22 cellular contexts compared by ENCODE assay signal in the genomic region with DNA sequence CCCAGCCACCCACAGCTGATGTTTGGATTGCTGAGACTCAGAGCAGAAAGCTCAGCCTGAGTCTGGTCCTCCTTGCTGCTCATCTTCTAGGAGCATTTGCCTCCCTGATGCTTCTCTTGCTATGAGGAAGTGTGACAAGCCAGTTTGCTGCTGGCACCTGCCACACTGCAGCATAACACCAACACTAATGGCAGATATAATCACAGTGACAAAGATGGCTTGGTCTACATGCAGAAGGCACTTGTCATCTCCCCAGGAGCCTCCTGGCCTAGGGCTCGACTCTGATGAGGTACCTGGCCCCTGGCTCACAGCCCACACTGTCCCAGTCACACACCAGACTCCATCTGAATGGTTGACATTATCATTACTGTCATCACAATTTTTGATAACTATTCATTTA. TPM values are rescaled to one million over a fixed set of nuclear protein-coding genes. Genes with fewer than 3 reads are reported as not detected.
DNase-seq lines count a peak whose midpoint lies in the region; TF ChIP-seq lines count a peak whose summit lies in the region.
"Had no signal": no experiment of that assay in that cellular context is flagged by ENCODE, and none has a peak within 500 bp of the region (broad histone marks: within the 10 kb centered on the region; RNA-seq: fewer than 3 reads in every experiment).

No MANE protein-coding gene starts in this region.

- TF ChIP-seq CTCF in right atrium auricular region (IDR thresholded peaks at IDR 0.05), result no peak

- H3K4me3 ChIP-seq in right atrium auricular region (no peak overlapping the region), trophoblast cell (ENCODE audit: low read depth, low read length) (no peak overlapping the region)
- H3K4me3 ChIP-seq: A549; BLaER1 treated with 17β-estradiol and CSF1 and Interleukin-3, amounts not matched to agents 10 nM and 100 nM; GM12878; GM23248 had no signal

- H2BK5ac ChIP-seq in trophoblast cell (ENCODE audit: low read depth, low read length, poor library complexity), result no peak overlapping the region

- H2AK5ac ChIP-seq in trophoblast cell (ENCODE audit: low read length), result no peak overlapping the region

- no peak overlapping the region for H2BK120ac ChIP-seq in trophoblast cell (ENCODE audit: insufficient read depth, low read length, poor library complexity)

- H3K27me3 ChIP-seq in right atrium auricular region (no peaks in the 10 kb centered on the region), trophoblast cell (ENCODE audit: insufficient read depth, low read length) (no peaks in the 10 kb centered on the region)
- H3K27me3 ChIP-seq: BE2C; BLaER1 treated with 17β-estradiol and CSF1 and Interleukin-3, amounts not matched to agents 10 nM and 100 nM had no signal

- H3K9ac ChIP-seq in trophoblast cell (ENCODE audit: low read length), result no peak overlapping the region
- H3K9ac ChIP-seq: BLaER1 treated with 17β-estradiol and CSF1 and Interleukin-3, amounts not matched to agents 10 nM and 100 nM; GM23248 had no signal

- no peak overlapping the region for H4K91ac ChIP-seq in trophoblast cell (ENCODE audit: low read depth, low read length)

- H4K12ac ChIP-seq in trophoblast cell (ENCODE audit: low read depth, low read length), result no peak overlapping the region

- H3K27ac ChIP-seq in right atrium auricular region (no peak overlapping the region), trophoblast cell (ENCODE audit: low read depth, low read length) (no peak overlapping the region)
- H3K27ac ChIP-seq: A549; BLaER1 treated with 17β-estradiol and CSF1 and Interleukin-3, amounts not matched to agents 10 nM and 100 nM; GM23248 had no signal

- DNase-seq in right atrium auricular region (ENCODE audit: low spot score) (peak; percentile 11), cardiac septum (ENCODE audit: low spot score) (no peak), NCI-H69 (lab: John Stamatoyannopoulos, UW) (peak; percentile 3), trophoblast cell (no peak), NCI-H146 treated with DMSO at 0.1 percent for 48 hours (lab: John Stamatoyannopoulos, UW; ENCODE audit: unreplicated experiment) (no peak), iPS-NIHi11 (ENCODE audit: low spot score) (no peak)
- DNase-seq: 8988T; ACHN; AML-193; BE2C; CD4-positive, alpha-beta T cell; CD8-positive, alpha-beta memory T cell; DMS 273 treated with DMSO at 0.1 percent for 48 hours; DMS79; EL; GDM1; GM23248; H7; HCEC 1CT had no signal

- no peaks in the 10 kb centered on the region for H3K79me1 ChIP-seq in trophoblast cell (ENCODE audit: low read length)

- no peak overlapping the region for H3K14ac ChIP-seq in trophoblast cell (ENCODE audit: low read length)

- WGBS in trophoblast cell (ENCODE audit: extremely low coverage, insufficient coverage, insufficient read length), result no CpG with 5 or more reads among the region's 1 CpG

- H3K4me1 ChIP-seq in right atrium auricular region (no peaks in the 10 kb centered on the region), trophoblast cell (ENCODE audit: control insufficient read depth in 1 of 2, insufficient read depth in 2 of 2, low read length in 2 of 2) (no peaks in the 10 kb centered on the region)
- H3K4me1 ChIP-seq: A549; BE2C; BLaER1 treated with 17β-estradiol and CSF1 and Interleukin-3, amounts not matched to agents 10 nM and 100 nM had no signal

- no peak overlapping the region for H3K4ac ChIP-seq in trophoblast cell (ENCODE audit: low read depth, low read length)

- intact Hi-C loops in cardiac septum (cut with DNase I), result no loop called here

- no peak overlapping the region for H2AFZ ChIP-seq in trophoblast cell (ENCODE audit: insufficient read depth, low read length, poor library complexity)
- H2AFZ ChIP-seq: GM23248 had no signal

- no peak overlapping the region for H3K18ac ChIP-seq in trophoblast cell (ENCODE audit: low read length)

- no peaks in the 10 kb centered on the region for H3K9me3 ChIP-seq in right atrium auricular region
- no peaks in the 10 kb centered on the region for H3K9me3 ChIP-seq in trophoblast cell (ENCODE audit: insufficient read depth, low read depth, low read length)
- H3K9me3 ChIP-seq: A549; BE2C; BLaER1 treated with 17β-estradiol and CSF1 and Interleukin-3, amounts not matched to agents 10 nM and 100 nM had no signal

- H2BK12ac ChIP-seq in trophoblast cell (ENCODE audit: low read length), result no peak overlapping the region

- H3K23ac ChIP-seq in trophoblast cell (ENCODE audit: low read length), result peak overlapping the region; percentile 71

- no peaks in the 10 kb centered on the region for H3K79me2 ChIP-seq in trophoblast cell (ENCODE audit: control insufficient read depth, insufficient read depth, low read length, poor library complexity)

- no peak overlapping the region for H3K4me2 ChIP-seq in trophoblast cell (ENCODE audit: low read length)
- H3K4me2 ChIP-seq: A549; BLaER1 treated with 17β-estradiol and CSF1 and Interleukin-3, amounts not matched to agents 10 nM and 100 nM had no signal

- H3K36me3 ChIP-seq in right atrium auricular region (no peaks in the 10 kb centered on the region), trophoblast cell (ENCODE audit: control insufficient read depth in 1 of 2, insufficient read depth in 2 of 2, low read length in 2 of 2) (no peaks in the 10 kb centered on the region)
- H3K36me3 ChIP-seq: BE2C; BLaER1 treated with 17β-estradiol and CSF1 and Interleukin-3, amounts not matched to agents 10 nM and 100 nM had no signal

- H4K8ac ChIP-seq in trophoblast cell (ENCODE audit: low read depth, low read length), result no peak overlapping the region

RNA-seq across cellular contexts. Expression of gene PSMB2, which starts 13.9 kb away (rescaled TPM):
- total RNA-seq in right atrium auricular region, result 10 to 100 TPM; 30.4 to 31.7 TPM
- total RNA-seq in cardiac septum, result 35.6 TPM
- polyA plus RNA-seq in trophoblast cell (2013), result 186 and 201 TPM in 2 replicates

Comparison
In these comparisons a context has a peak if more than half of its experiments do, and no peak if none do; other contexts are left out.
1. DNase-seq: peak in right atrium auricular region (single experiment) and NCI-H69 (single experiment); none in cardiac septum (single experiment), trophoblast cell (0 of 2), NCI-H146 treated with DMSO at 0.1 percent for 48 hours (single experiment) and iPS-NIHi11 (single experiment).